Comparison of ENCODE assay signal across 17 cellular contexts in the genomic region with DNA sequence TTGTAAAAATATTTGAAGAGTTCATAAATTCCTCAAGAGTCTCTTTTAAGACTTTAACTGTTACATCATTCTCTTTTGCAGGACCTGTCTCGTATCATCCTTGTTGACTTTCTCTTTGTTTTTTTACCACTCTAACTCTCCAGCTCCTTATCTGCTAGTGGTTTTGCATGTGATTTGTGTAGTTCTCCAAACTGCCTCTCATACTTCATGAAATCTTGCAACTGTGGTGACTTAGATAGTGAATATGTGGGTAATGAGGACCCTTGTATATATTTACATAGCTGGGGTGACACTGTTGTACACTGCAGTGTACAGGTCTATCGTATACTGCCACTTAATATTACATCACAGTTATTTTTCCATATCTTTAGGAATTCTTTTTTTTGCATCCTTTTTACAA. TPM values are rescaled to one million over a fixed set of nuclear protein-coding genes. Genes with fewer than 3 reads are reported as not detected.
"Had no signal": no experiment of that assay in that cellular context is flagged by ENCODE, and none has a peak within 500 bp of the region (broad histone marks: within the 10 kb centered on the region; RNA-seq: fewer than 3 reads in every experiment).

No MANE protein-coding gene starts in this region.

- H3K4me3 Mint-ChIP-seq: activated CD4-positive, alpha-beta memory T cell treated with anti-CD3 and anti-CD28 coated beads, Interleukin-2, amount 10 ng/mL, durations not matched to agents 7 days and 5 days; activated CD4-positive, alpha-beta T cell treated with anti-CD3 and anti-CD28 coated beads for 36 hours; activated T-cell treated with anti-CD3 and anti-CD28 coated beads, Interleukin-2, amount 50 U/mL, for 72 hours; naive B cell; stimulated activated naive CD8-positive, alpha-beta T cell treated with anti-CD3 and anti-CD28 coated beads, Interleukin-15, amount 100 ng/mL, for 72 hours had no signal

- H3K9me3 Mint-ChIP-seq: activated CD4-positive, alpha-beta memory T cell treated with anti-CD3 and anti-CD28 coated beads, Interleukin-2, amount 10 ng/mL, durations not matched to agents 7 days and 5 days; activated T-cell treated with anti-CD3 and anti-CD28 coated beads, Interleukin-2, amount 50 U/mL, for 72 hours; naive B cell; stimulated activated naive CD8-positive, alpha-beta T cell treated with anti-CD3 and anti-CD28 coated beads, Interleukin-15, amount 100 ng/mL, for 72 hours had no signal

- H3K27ac ChIP-seq: testis, WERI-Rb-1 had no signal

- H3K9me3 ChIP-seq: testis had no signal

- H3K4me3 ChIP-seq: lung, testis had no signal

- ATAC-seq: activated CD4-positive, alpha-beta T cell treated with anti-CD3 and anti-CD28 coated beads for 36 hours; activated T-cell treated with anti-CD3 and anti-CD28 coated beads, Interleukin-2, amount 50 U/mL, for 72 hours; stimulated activated naive CD8-positive, alpha-beta T cell treated with anti-CD3 and anti-CD28 coated beads, Interleukin-15, amount 100 ng/mL, for 72 hours had no signal

- H3K27me3 ChIP-seq: testis had no signal

- H3K4me1 ChIP-seq: testis had no signal

- H3K36me3 Mint-ChIP-seq: naive B cell had no signal

- H3K27me3 Mint-ChIP-seq: naive B cell had no signal

- H3K36me3 ChIP-seq: WERI-Rb-1 had no signal

- H3K27ac Mint-ChIP-seq: activated CD4-positive, alpha-beta memory T cell treated with anti-CD3 and anti-CD28 coated beads, Interleukin-2, amount 10 ng/mL, durations not matched to agents 7 days and 5 days; activated CD4-positive, alpha-beta T cell treated with anti-CD3 and anti-CD28 coated beads for 36 hours; activated T-cell treated with anti-CD3 and anti-CD28 coated beads, Interleukin-2, amount 50 U/mL, for 72 hours; stimulated activated naive CD8-positive, alpha-beta T cell treated with anti-CD3 and anti-CD28 coated beads, Interleukin-15, amount 100 ng/mL, for 72 hours had no signal

- DNase-seq: activated CD4-positive, alpha-beta memory T cell treated with anti-CD3 and anti-CD28 coated beads, Interleukin-2, amount 10 ng/mL, durations not matched to agents 7 days and 5 days; activated CD4-positive, alpha-beta T cell treated with anti-CD3 and anti-CD28 coated beads for 36 hours; activated CD8-positive, alpha-beta memory T cell treated with anti-CD3 and anti-CD28 coated beads, Interleukin-2, amount 50 U/mL, for 4 hours; activated T-cell treated with anti-CD3 and anti-CD28 coated beads, Interleukin-2, amount 50 U/mL, for 72 hours; caudate nucleus; cortex of kidney; effector CD8-positive, alpha-beta T cell; hippocampal formation; naive B cell; retina; stimulated activated CD4-positive, alpha-beta T cell treated with anti-CD3 and anti-CD28 coated beads, Interleukin-15, amount 100 ng/mL, for 24 hours; stimulated activated CD4-positive, alpha-beta T cell treated with anti-CD3 and anti-CD28 coated beads, Interleukin-4, amount 100 ng/mL, for 4 hours; stimulated activated naive CD8-positive, alpha-beta T cell treated with anti-CD3 and anti-CD28 coated beads, Interleukin-15, amount 100 ng/mL, for 72 hours; testis; WERI-Rb-1 had no signal

RNA-seq across cellular contexts. Expression of a gene that starts 52.8 kb away (rescaled TPM):
- total RNA-seq: activated CD4-positive, alpha-beta memory T cell treated with anti-CD3 and anti-CD28 coated beads, Interleukin-2, amount 10 ng/mL, durations not matched to agents 7 days and 5 days; activated CD4-positive, alpha-beta T cell treated with anti-CD3 and anti-CD28 coated beads for 36 hours; activated T-cell treated with anti-CD3 and anti-CD28 coated beads, Interleukin-2, amount 50 U/mL, for 72 hours; lung had no signal
- polyA plus RNA-seq: lung, urinary bladder had no signal
